Comparison of ENCODE assay signal across 8 cellular contexts in genomic region chr20:53751394-53752368, GRCh38.
DNase-seq lines count a peak whose midpoint lies in the region; ATAC-seq and TF ChIP-seq lines count a peak whose summit lies in the region.

No MANE protein-coding gene starts in this region.

- WGBS in prostate gland = 23% methylated on average over 11 of the region's 11 CpGs
- 51 to 55% methylated on average over 11 of the region's 11 CpGs for WGBS in testis, 2 donors

- peaks cover 32% of the 10 kb centered on the region for H3K4me1 Mint-ChIP-seq in endothelial cell (ENCODE audit: unreplicated experiment)

- ATAC-seq in GM18520 (IDR thresholded peaks at IDR 0.05; ENCODE audit: unreplicated experiment) = peak; percentile 70
- peak; percentile 77 for ATAC-seq in HG03066 (IDR thresholded peaks at IDR 0.05; ENCODE audit: low read depth, unreplicated experiment)

- H3K9me3 ChIP-seq in prostate gland = no peaks in the 10 kb centered on the region
- no peaks in the 10 kb centered on the region for H3K9me3 ChIP-seq in testis

- H3K27me3 ChIP-seq in prostate gland (replicated peaks; ENCODE audit: insufficient read depth) = no peaks in the 10 kb centered on the region
- H3K27me3 ChIP-seq in testis = no peaks in the 10 kb centered on the region

- TF ChIP-seq CTCF in 22Rv1 (IDR thresholded peaks at IDR 0.05) = no peak
- TF ChIP-seq CTCF in endothelial cell (IDR thresholded peaks at IDR 0.05; ENCODE audit: unreplicated experiment) = no peak
- no peak for TF ChIP-seq CTCF in prostate gland (IDR thresholded peaks at IDR 0.05)
- TF ChIP-seq CTCF in testis (IDR thresholded peaks at IDR 0.05) = no peak

- H3K4me3 Mint-ChIP-seq in endothelial cell (ENCODE audit: unreplicated experiment) = no peak overlapping the region

- peaks cover 8% of the 10 kb centered on the region for H3K4me1 ChIP-seq in prostate gland (replicated peaks)
- peaks cover 7% of the 10 kb centered on the region for H3K4me1 ChIP-seq in testis

- H3K27ac ChIP-seq in 22Rv1 (peak overlapping the region; percentile 81), prostate gland (peak overlapping the region; percentile 69 to 75), testis (no peak overlapping the region)

- DNase-seq in SKM-1 (lab: John Stamatoyannopoulos, UW; ENCODE audit: unreplicated experiment) (peak; percentile 85), endothelial cell (ENCODE audit: low spot score) (no peak), prostate gland (ENCODE audit: low spot score) (no peak), testis (no peak), NCI-H510A treated with DMSO at 0.1 percent for 48 hours (lab: John Stamatoyannopoulos, UW) (no peak)

- H3K36me3 ChIP-seq in prostate gland (no peaks in the 10 kb centered on the region), testis (ENCODE audit: low read depth, missing control alignments) (no peaks in the 10 kb centered on the region)

- H3K4me3 ChIP-seq in prostate gland (no peak overlapping the region), testis (no peak overlapping the region)

- intact Hi-C loops in prostate gland (cut with DNase I) (no loop called here), testis (cut with DNase I; ENCODE audit: low total_unique reads) (no loop called here)

- H3K36me3 Mint-ChIP-seq in endothelial cell (ENCODE audit: low read depth, unreplicated experiment) = no peaks in the 10 kb centered on the region

- no peaks in the 10 kb centered on the region for H3K9me3 Mint-ChIP-seq in endothelial cell (ENCODE audit: unreplicated experiment)

- peak overlapping the region; percentile 93 for H3K27ac Mint-ChIP-seq in endothelial cell (ENCODE audit: unreplicated experiment)

- no peaks in the 10 kb centered on the region for H3K27me3 Mint-ChIP-seq in endothelial cell (ENCODE audit: unreplicated experiment)

- TF ChIP-seq POLR2A in prostate gland (IDR thresholded peaks at IDR 0.05) = no peak
- no peak for TF ChIP-seq POLR2A in testis (IDR thresholded peaks at IDR 0.05)

Comparison
In these comparisons a context has a peak if more than half of its experiments do, and no peak if none do; other contexts are left out.
1. H3K27ac ChIP-seq: peak in 22Rv1 (single experiment) and prostate gland (2 of 2); none in testis (0 of 2).